Comparison of ENCODE assay signal across 12 cellular contexts in the genomic region with DNA sequence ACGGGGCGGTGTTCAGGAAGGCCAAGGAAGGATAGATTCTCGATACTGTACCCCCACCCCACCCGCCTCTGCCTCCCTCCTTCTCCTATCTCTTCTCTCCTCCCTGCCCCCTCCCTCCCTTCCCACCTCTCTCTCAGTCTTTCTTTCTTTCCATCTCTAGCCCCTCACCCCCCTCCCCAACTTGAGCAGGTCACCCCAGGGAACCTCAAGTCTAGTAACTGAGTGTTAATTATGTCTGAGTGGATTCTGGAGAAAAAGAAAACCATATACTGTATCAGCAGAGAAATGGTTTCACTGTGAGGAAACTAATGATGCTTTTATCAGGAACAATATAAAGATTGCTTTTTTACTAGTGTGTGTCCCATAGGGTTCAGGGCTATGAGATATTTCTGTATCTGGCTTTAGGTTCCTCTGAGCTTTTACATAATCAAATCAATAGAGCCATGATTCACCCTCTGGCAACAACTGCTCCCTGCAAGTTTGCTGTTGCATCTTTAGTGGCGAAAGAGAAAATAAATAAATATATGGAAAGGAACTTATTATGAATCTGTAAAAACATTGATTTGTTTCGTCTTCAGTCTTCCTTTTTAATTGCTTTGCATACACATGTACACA.
DNase-seq lines count a peak whose midpoint lies in the region; ATAC-seq and TF ChIP-seq lines count a peak whose summit lies in the region.
"Had no signal": no experiment of that assay in that cellular context is flagged by ENCODE, and none has a peak within 500 bp of the region (broad histone marks: within the 10 kb centered on the region; RNA-seq: fewer than 3 reads in every experiment).

No MANE protein-coding gene starts in this region.

- DNase-seq in AG10803 (ENCODE audit: low read depth), result peak; percentile 61
- DNase-seq in LHCN-M2 (ENCODE audit: low read depth), result peak; percentile 57
- DNase-seq in NCI-H69 (lab: John Stamatoyannopoulos, UW), result no peak
- DNase-seq in activated CD8-positive, alpha-beta memory T cell treated with anti-CD3 and anti-CD28 coated beads, Interleukin-2, amount 10 ng/mL, durations not matched to agents 7 days and 5 days, result no peak
- no peak for DNase-seq in iPS-NIHi11 (ENCODE audit: low spot score)

- CTCF ChIA-PET in activated CD8-positive, alpha-beta memory T cell treated with anti-CD3 and anti-CD28 coated beads, Interleukin-2, amount 10 ng/mL, durations not matched to agents 7 days and 5 days (lab: Charles Lee), result no interaction called here

- H3K27me3 Mint-ChIP-seq in brain, result peaks cover 6% of the 10 kb centered on the region
- H3K27me3 Mint-ChIP-seq in activated CD8-positive, alpha-beta memory T cell treated with anti-CD3 and anti-CD28 coated beads, Interleukin-2, amount 10 ng/mL, durations not matched to agents 7 days and 5 days, result no peaks in the 10 kb centered on the region
- H3K27me3 Mint-ChIP-seq: B cell had no signal

- H3K36me3 Mint-ChIP-seq in brain, result peaks cover 10% of the 10 kb centered on the region
- H3K36me3 Mint-ChIP-seq in activated CD8-positive, alpha-beta memory T cell treated with anti-CD3 and anti-CD28 coated beads, Interleukin-2, amount 10 ng/mL, durations not matched to agents 7 days and 5 days, result no peaks in the 10 kb centered on the region

- ATAC-seq in GM18907 (IDR thresholded peaks at IDR 0.05; ENCODE audit: unreplicated experiment), result no peak
- ATAC-seq in activated CD8-positive, alpha-beta memory T cell treated with anti-CD3 and anti-CD28 coated beads, Interleukin-2, amount 10 ng/mL, durations not matched to agents 7 days and 5 days, result no peak

- H3K27ac Mint-ChIP-seq in brain, result peak overlapping the region in 3 of 5 experiments; percentile 33 to 57 (median 35)
- no peak overlapping the region for H3K27ac Mint-ChIP-seq in activated CD8-positive, alpha-beta memory T cell treated with anti-CD3 and anti-CD28 coated beads, Interleukin-2, amount 10 ng/mL, durations not matched to agents 7 days and 5 days
- H3K27ac Mint-ChIP-seq: B cell had no signal

- H3K36me3 ChIP-seq in muscle layer of colon (ENCODE audit: insufficient read depth, low read length), result no peaks in the 10 kb centered on the region
- H3K36me3 ChIP-seq: adrenal gland, heart right ventricle, ovary had no signal

- H3K4me3 ChIP-seq in AG10803 (ENCODE audit: low read length) (no peak overlapping the region), muscle layer of colon (ENCODE audit: low read depth in 1 of 2, low read length in 2 of 2) (peak overlapping the region in 1 of 2 donors; percentile 32)
- H3K4me3 ChIP-seq: adrenal gland, ovary had no signal

- H3K4me1 Mint-ChIP-seq in brain, result peaks cover 24% of the 10 kb centered on the region
- H3K4me1 Mint-ChIP-seq in activated CD8-positive, alpha-beta memory T cell treated with anti-CD3 and anti-CD28 coated beads, Interleukin-2, amount 10 ng/mL, durations not matched to agents 7 days and 5 days, result no peaks in the 10 kb centered on the region
- H3K4me1 Mint-ChIP-seq: B cell had no signal

- H3K4me1 ChIP-seq in muscle layer of colon (ENCODE audit: insufficient read depth, low read length), result peaks cover 37% of the 10 kb centered on the region

- H3K9me3 ChIP-seq in muscle layer of colon (ENCODE audit: low read length), result no peaks in the 10 kb centered on the region
- H3K9me3 ChIP-seq: adrenal gland, ovary had no signal

- TF ChIP-seq CTCF in AG10803 (conservative IDR thresholded peaks at IDR 0.05; ENCODE audit: low read length) (no peak), brain (conservative IDR thresholded peaks at IDR 0.05) (no peak)

- no peaks in the 10 kb centered on the region for H3K27me3 ChIP-seq in muscle layer of colon (ENCODE audit: control insufficient read depth in 1 of 2, insufficient read depth in 2 of 2, low read length in 2 of 2)
- H3K27me3 ChIP-seq: adrenal gland, heart right ventricle, ovary had no signal

- peaks cover 12 to 17% (median 15%) of the 10 kb centered on the region in 5 experiments for H3K9me3 Mint-ChIP-seq in brain
- H3K9me3 Mint-ChIP-seq in activated CD8-positive, alpha-beta memory T cell treated with anti-CD3 and anti-CD28 coated beads, Interleukin-2, amount 10 ng/mL, durations not matched to agents 7 days and 5 days (ENCODE audit: low read depth), result no peaks in the 10 kb centered on the region

- peak overlapping the region; percentile 24 for H3K27ac ChIP-seq in muscle layer of colon (ENCODE audit: low read depth, low read length)
- H3K27ac ChIP-seq: adrenal gland had no signal

- H3K9ac ChIP-seq in muscle layer of colon (ENCODE audit: low read length), result no peak overlapping the region

- peak overlapping the region in 3 of 5 experiments; percentile 14 to 72 (median 56) for H3K4me3 Mint-ChIP-seq in brain
- H3K4me3 Mint-ChIP-seq in activated CD8-positive, alpha-beta memory T cell treated with anti-CD3 and anti-CD28 coated beads, Interleukin-2, amount 10 ng/mL, durations not matched to agents 7 days and 5 days, result no peak overlapping the region
- H3K4me3 Mint-ChIP-seq: B cell had no signal

Comparison
In these comparisons a context has a peak if more than half of its experiments do, and no peak if none do; other contexts are left out.
1. DNase-seq: peak in AG10803 (single experiment) and LHCN-M2 (single experiment); none in NCI-H69 (single experiment), activated CD8-positive, alpha-beta memory T cell treated with anti-CD3 and anti-CD28 coated beads, Interleukin-2, amount 10 ng/mL, durations not matched to agents 7 days and 5 days (single experiment) and iPS-NIHi11 (single experiment).